ENCODE assay signal across 1 cellular context in the genomic region with DNA sequence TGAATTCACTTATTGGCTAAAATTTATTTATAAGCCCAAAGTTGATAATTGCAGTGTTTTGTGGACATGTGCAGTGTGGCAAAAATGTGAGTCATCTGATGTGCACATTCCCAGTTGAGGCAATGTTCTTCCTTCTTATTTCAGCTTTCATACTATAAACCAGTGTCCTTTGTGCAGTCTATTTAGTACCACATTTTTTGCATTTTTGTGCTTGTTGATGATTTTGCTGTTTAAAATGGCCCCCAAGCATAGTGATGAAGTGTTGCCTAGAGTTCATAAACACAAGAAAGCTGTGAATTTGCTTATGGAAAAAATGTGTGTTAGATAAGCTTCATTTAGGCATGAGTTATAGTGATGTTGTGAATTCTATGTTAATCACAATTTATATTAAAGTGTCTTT.
TF ChIP-seq lines count a peak whose summit lies in the region.

No MANE protein-coding gene starts in this region.

TF ChIP-seq in IMR-90, 13 proteins besides CTCF, POLR2A, EP300 and RAD21:
- TF ChIP-seq SMC3 (IDR thresholded peaks at IDR 0.05; ENCODE audit: low read depth, low read length), result no peak
- no peak for TF ChIP-seq MXI1 (IDR thresholded peaks at IDR 0.05; ENCODE audit: borderline replicate concordance, low read depth, low read length)
- TF ChIP-seq CEBPB (IDR thresholded peaks at IDR 0.05; ENCODE audit: low read depth, low read length), result peak; percentile 49; the same call in 1 of the 2 replicates
- TF ChIP-seq NFE2L2 (IDR thresholded peaks at IDR 0.05; ENCODE audit: low read depth, low read length), result no peak
- no peak for TF ChIP-seq CHD1 (IDR thresholded peaks at IDR 0.05; ENCODE audit: low read depth, low read length)
- no peak for TF ChIP-seq RCOR1 (IDR thresholded peaks at IDR 0.05; ENCODE audit: insufficient replicate concordance, low read length)
- 0 out of 2 replicates have a peak, but pooled peaks have one; percentile 38 for TF ChIP-seq BHLHE40 (IDR thresholded peaks at IDR 0.05; ENCODE audit: low read depth, low read length)
- TF ChIP-seq, protein P1, sequence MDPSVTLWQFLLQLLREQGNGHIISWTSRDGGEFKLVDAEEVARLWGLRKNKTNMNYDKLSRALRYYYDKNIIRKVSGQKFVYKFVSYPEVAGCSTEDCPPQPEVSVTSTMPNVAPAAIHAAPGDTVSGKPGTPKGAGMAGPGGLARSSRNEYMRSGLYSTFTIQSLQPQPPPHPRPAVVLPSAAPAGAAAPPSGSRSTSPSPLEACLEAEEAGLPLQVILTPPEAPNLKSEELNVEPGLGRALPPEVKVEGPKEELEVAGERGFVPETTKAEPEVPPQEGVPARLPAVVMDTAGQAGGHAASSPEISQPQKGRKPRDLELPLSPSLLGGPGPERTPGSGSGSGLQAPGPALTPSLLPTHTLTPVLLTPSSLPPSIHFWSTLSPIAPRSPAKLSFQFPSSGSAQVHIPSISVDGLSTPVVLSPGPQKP (IDR thresholded peaks at IDR 0.05; ENCODE audit: borderline replicate concordance, low read depth, low read length), result no peak
- TF ChIP-seq, protein P2, sequence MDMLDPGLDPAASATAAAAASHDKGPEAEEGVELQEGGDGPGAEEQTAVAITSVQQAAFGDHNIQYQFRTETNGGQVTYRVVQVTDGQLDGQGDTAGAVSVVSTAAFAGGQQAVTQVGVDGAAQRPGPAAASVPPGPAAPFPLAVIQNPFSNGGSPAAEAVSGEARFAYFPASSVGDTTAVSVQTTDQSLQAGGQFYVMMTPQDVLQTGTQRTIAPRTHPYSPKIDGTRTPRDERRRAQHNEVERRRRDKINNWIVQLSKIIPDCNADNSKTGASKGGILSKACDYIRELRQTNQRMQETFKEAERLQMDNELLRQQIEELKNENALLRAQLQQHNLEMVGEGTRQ (IDR thresholded peaks at IDR 0.05; ENCODE audit: low read depth, low read length), result no peak
- TF ChIP-seq FOS (IDR thresholded peaks at IDR 0.05; ENCODE audit: low read depth, low read length), result no peak
